ENCODE assay signal across 7 cellular contexts in genomic region chr17:78144736-78145641, GRCh38. TPM values are rescaled to one million over a fixed set of nuclear protein-coding genes. Genes with fewer than 3 reads are reported as not detected.
DNase-seq lines count a peak whose midpoint lies in the region; ATAC-seq and TF ChIP-seq lines count a peak whose summit lies in the region.
"Had no signal": no experiment of that assay in that cellular context is flagged by ENCODE, and none has a peak within 500 bp of the region (broad histone marks: within the 10 kb centered on the region; RNA-seq: fewer than 3 reads in every experiment).

No MANE protein-coding gene starts in this region.

- H3K36me3 Mint-ChIP-seq in activated CD4-positive, alpha-beta memory T cell treated with anti-CD3 and anti-CD28 coated beads, Interleukin-2, amount 10 ng/mL, durations not matched to agents 7 days and 5 days (ENCODE audit: low read depth), result peaks cover 20% of the 10 kb centered on the region

- POLR2A ChIA-PET in activated CD4-positive, alpha-beta memory T cell treated with anti-CD3 and anti-CD28 coated beads, Interleukin-2, amount 10 ng/mL, durations not matched to agents 7 days and 5 days (lab: Charles Lee), result interaction anchor here (1.3 to 14.6 kb wide), 10 partner anchors 8 to 92 kb away, joined by 3 to 332 read pairs (median 6); partner anchors contain the start of genes SYNGR2, TMC6 and TMC8

- H3K27me3 ChIP-seq in heart right ventricle (no peaks in the 10 kb centered on the region), subcutaneous abdominal adipose tissue (ENCODE audit: control insufficient read depth in 5 of 5, insufficient read depth in 4 of 5, low read length in 5 of 5) (no peaks in the 10 kb centered on the region), brain microvascular endothelial cell (replicated peaks) (no peaks in the 10 kb centered on the region)

- no peaks in the 10 kb centered on the region for H3K9me3 Mint-ChIP-seq in activated CD4-positive, alpha-beta memory T cell treated with anti-CD3 and anti-CD28 coated beads, Interleukin-2, amount 10 ng/mL, durations not matched to agents 7 days and 5 days
- H3K9me3 Mint-ChIP-seq: activated CD8-positive, alpha-beta T cell treated with anti-CD3 and anti-CD28 coated beads for 36 hours had no signal

- H3K4me1 Mint-ChIP-seq in activated CD4-positive, alpha-beta memory T cell treated with anti-CD3 and anti-CD28 coated beads, Interleukin-2, amount 10 ng/mL, durations not matched to agents 7 days and 5 days, result peaks cover 32% of the 10 kb centered on the region

- H3K27me3 Mint-ChIP-seq in activated CD4-positive, alpha-beta memory T cell treated with anti-CD3 and anti-CD28 coated beads, Interleukin-2, amount 10 ng/mL, durations not matched to agents 7 days and 5 days, result no peaks in the 10 kb centered on the region
- H3K27me3 Mint-ChIP-seq: activated CD8-positive, alpha-beta T cell treated with anti-CD3 and anti-CD28 coated beads for 36 hours had no signal

- in situ Hi-C loops in brain microvascular endothelial cell (cut with HindIII; ENCODE audit: low pct_ligation_motif_present, low sequenced_read_pairs), result no loop called here

- H3K4me3 Mint-ChIP-seq in activated CD4-positive, alpha-beta memory T cell treated with anti-CD3 and anti-CD28 coated beads, Interleukin-2, amount 10 ng/mL, durations not matched to agents 7 days and 5 days, result no peak overlapping the region
- H3K4me3 Mint-ChIP-seq: activated CD8-positive, alpha-beta T cell treated with anti-CD3 and anti-CD28 coated beads for 36 hours had no signal

- 50 to 52% methylated on average over 18 of the region's 18 CpGs for WGBS in heart right ventricle, 2 donors

- TF ChIP-seq CTCF in heart right ventricle (IDR thresholded peaks at IDR 0.05) (no peak), brain microvascular endothelial cell (IDR thresholded peaks at IDR 0.05; ENCODE audit: low read depth, low read length, missing control alignments) (no peak)

- H3K9ac ChIP-seq in subcutaneous abdominal adipose tissue (ENCODE audit: low read length in 5 of 5), result peak overlapping the region in 4 of 5 donors; percentile 7 to 57 (median 30)

- intact Hi-C loops in heart right ventricle (cut with DNase I), result loop anchor here in 1 of 10 donors (5.0 kb wide), 1 partner anchor 32 kb away; no protein-coding TSS in a partner anchor

- H3K4me1 ChIP-seq in heart right ventricle, result peaks cover 16 to 57% (median 48%) of the 10 kb centered on the region in 9 donors
- H3K4me1 ChIP-seq in subcutaneous abdominal adipose tissue (ENCODE audit: control insufficient read depth in 5 of 5, insufficient read depth in 5 of 5, low read length in 5 of 5), result peaks cover 17 to 59% (median 49%) of the 10 kb centered on the region in 5 donors

- DNase-seq in RPMI7951 (ENCODE audit: low read depth) (peak; percentile 56), heart right ventricle (peak; percentile 57 to 64), SHP77 (lab: John Stamatoyannopoulos, UW) (no peak), brain microvascular endothelial cell (no peak)
- no peak for DNase-seq in activated CD4-positive, alpha-beta memory T cell treated with anti-CD3 and anti-CD28 coated beads, Interleukin-2, amount 10 ng/mL, durations not matched to agents 7 days and 5 days
- DNase-seq: activated CD8-positive, alpha-beta T cell treated with anti-CD3 and anti-CD28 coated beads for 36 hours had no signal

- peak; percentile 24 to 74 (median 39) for ATAC-seq in heart right ventricle
- ATAC-seq: activated CD8-positive, alpha-beta T cell treated with anti-CD3 and anti-CD28 coated beads for 36 hours had no signal

- H3K4me3 ChIP-seq in heart right ventricle (peak overlapping the region in 1 of 10 donors; percentile 12), subcutaneous abdominal adipose tissue (ENCODE audit: low read depth in 1 of 5, low read length in 5 of 5) (peak overlapping the region in 4 of 5 donors; percentile 9 to 49 (median 29)), brain microvascular endothelial cell (ENCODE audit: low read depth, low read length) (no peak overlapping the region)

- H3K36me3 ChIP-seq in heart right ventricle, result peaks cover 0 to 15% (median 0%) of the 10 kb centered on the region in 9 donors
- peaks cover 0 to 3% (median 0%) of the 10 kb centered on the region in 5 donors for H3K36me3 ChIP-seq in subcutaneous abdominal adipose tissue (ENCODE audit: control insufficient read depth in 5 of 5, insufficient read depth in 5 of 5, low read length in 5 of 5)
- no peaks in the 10 kb centered on the region for H3K36me3 ChIP-seq in brain microvascular endothelial cell (replicated peaks)

- no peak overlapping the region for H3K27ac Mint-ChIP-seq in activated CD4-positive, alpha-beta memory T cell treated with anti-CD3 and anti-CD28 coated beads, Interleukin-2, amount 10 ng/mL, durations not matched to agents 7 days and 5 days
- H3K27ac Mint-ChIP-seq: activated CD8-positive, alpha-beta T cell treated with anti-CD3 and anti-CD28 coated beads for 36 hours had no signal

- H3K27ac ChIP-seq in heart right ventricle, result peak overlapping the region; percentile 19 to 88 (median 80)
- H3K27ac ChIP-seq in subcutaneous abdominal adipose tissue (ENCODE audit: low read depth, low read length), result peak overlapping the region; percentile 86
- no peak overlapping the region for H3K27ac ChIP-seq in brain microvascular endothelial cell

- H3K9me3 ChIP-seq in heart right ventricle (no peaks in the 10 kb centered on the region), subcutaneous abdominal adipose tissue (ENCODE audit: control insufficient read depth in 5 of 5, low read length in 5 of 5) (no peaks in the 10 kb centered on the region)

- CTCF ChIA-PET in activated CD4-positive, alpha-beta memory T cell treated with anti-CD3 and anti-CD28 coated beads, Interleukin-2, amount 10 ng/mL, durations not matched to agents 7 days and 5 days (lab: Charles Lee), result interaction anchor here (0.5 to 1.7 kb wide), 3 partner anchors 10 to 32 kb away, joined by 3 to 5 read pairs (median 4); no protein-coding TSS in a partner anchor

RNA-seq across cellular contexts. Expression of gene C17orf99, which starts 1.2 kb away (rescaled TPM):
- not detected in 2 replicates for total RNA-seq in RPMI7951 (2014; rRNA removed; shearing (Covaris generic))
- total RNA-seq in heart right ventricle, result under 1 TPM in 1 of 10 donors, not detected in 9; 0.11 TPM
- not detected for polyA plus RNA-seq in heart right ventricle
- total RNA-seq in activated CD4-positive, alpha-beta memory T cell treated with anti-CD3 and anti-CD28 coated beads, Interleukin-2, amount 10 ng/mL, durations not matched to agents 7 days and 5 days, result not detected

RNA-seq across cellular contexts. Expression of gene TMC8, which starts 14.4 kb away (rescaled TPM):
- not detected in 2 replicates for total RNA-seq in RPMI7951 (2014; rRNA removed; shearing (Covaris generic))
- 10 to 100 TPM in 1 of 10 donors, 1 to 10 TPM in 8, under 1 TPM in 1; 0.85 to 11.2 (median 2.1) TPM for total RNA-seq in heart right ventricle
- polyA plus RNA-seq in heart right ventricle, result 1 to 10 TPM in 1 of 2 donors, under 1 TPM in 1; 0.96 to 3.7 TPM
- total RNA-seq in activated CD4-positive, alpha-beta memory T cell treated with anti-CD3 and anti-CD28 coated beads, Interleukin-2, amount 10 ng/mL, durations not matched to agents 7 days and 5 days, result 100 to 1,000 TPM; 316 to 334 TPM

RNA-seq across cellular contexts. Expression of gene TMC6, which starts 16.4 kb away (rescaled TPM):
- total RNA-seq in RPMI7951 (2014; rRNA removed; shearing (Covaris generic)), result not detected in 2 replicates
- total RNA-seq in heart right ventricle, result 100 to 1,000 TPM in 1 of 10 donors, 10 to 100 TPM in 9; 42.3 to 109 (median 69.1) TPM
- 10 to 100 TPM; 22.8 to 86.0 TPM for polyA plus RNA-seq in heart right ventricle
- 100 to 1,000 TPM; 460 to 463 TPM for total RNA-seq in activated CD4-positive, alpha-beta memory T cell treated with anti-CD3 and anti-CD28 coated beads, Interleukin-2, amount 10 ng/mL, durations not matched to agents 7 days and 5 days

RNA-seq across cellular contexts. Expression of gene SYNGR2, which starts 23.4 kb away (rescaled TPM):
- 15.6 and 17.3 TPM in 2 replicates for total RNA-seq in RPMI7951 (2014; rRNA removed; shearing (Covaris generic))
- 100 to 1,000 TPM; 102 to 184 (median 116) TPM for total RNA-seq in heart right ventricle
- 100 to 1,000 TPM in 1 of 2 donors, 10 to 100 TPM in 1; 92.8 to 200 TPM for polyA plus RNA-seq in heart right ventricle
- 10 to 100 TPM; 63.6 to 64.0 TPM for total RNA-seq in activated CD4-positive, alpha-beta memory T cell treated with anti-CD3 and anti-CD28 coated beads, Interleukin-2, amount 10 ng/mL, durations not matched to agents 7 days and 5 days

RNA-seq across cellular contexts. Expression of gene TK1, which starts 41.9 kb away (rescaled TPM):
- total RNA-seq in RPMI7951 (2014; rRNA removed; shearing (Covaris generic)), result 161 and 167 TPM in 2 replicates
- total RNA-seq in heart right ventricle, result 10 to 100 TPM in 1 of 10 donors, 1 to 10 TPM in 4, under 1 TPM in 5; 0.33 to 12.7 (median 0.91) TPM
- 1 to 10 TPM; 1.6 to 2.6 TPM for polyA plus RNA-seq in heart right ventricle
- 100 to 1,000 TPM; 109 to 117 TPM for total RNA-seq in activated CD4-positive, alpha-beta memory T cell treated with anti-CD3 and anti-CD28 coated beads, Interleukin-2, amount 10 ng/mL, durations not matched to agents 7 days and 5 days

Comparison
In these comparisons a context has a peak if more than half of its experiments do, and no peak if none do; other contexts are left out.
1. DNase-seq: peak in RPMI7951 (single experiment) and heart right ventricle (2 of 2); none in SHP77 (0 of 2), activated CD4-positive, alpha-beta memory T cell treated with anti-CD3 and anti-CD28 coated beads, Interleukin-2, amount 10 ng/mL, durations not matched to agents 7 days and 5 days (single experiment) and brain microvascular endothelial cell (single experiment).
2. RNA of gene TMC8, which starts 14.4 kb away (total RNA-seq): 316 to 334 TPM in activated CD4-positive, alpha-beta memory T cell treated with anti-CD3 and anti-CD28 coated beads, Interleukin-2, amount 10 ng/mL, durations not matched to agents 7 days and 5 days; 0.85 to 11.2 TPM in heart right ventricle and not detected in RPMI7951; every median in the first group is over 10 times any median in the second.
3. RNA of gene TMC6, which starts 16.4 kb away (total RNA-seq): 460 to 463 TPM in activated CD4-positive, alpha-beta memory T cell treated with anti-CD3 and anti-CD28 coated beads, Interleukin-2, amount 10 ng/mL, durations not matched to agents 7 days and 5 days and 42.3 to 109 TPM in heart right ventricle; not detected in RPMI7951; every median in the first group is over 10 times any median in the second.